Comparison of ENCODE assay signal across 26 cellular contexts in the genomic region with DNA sequence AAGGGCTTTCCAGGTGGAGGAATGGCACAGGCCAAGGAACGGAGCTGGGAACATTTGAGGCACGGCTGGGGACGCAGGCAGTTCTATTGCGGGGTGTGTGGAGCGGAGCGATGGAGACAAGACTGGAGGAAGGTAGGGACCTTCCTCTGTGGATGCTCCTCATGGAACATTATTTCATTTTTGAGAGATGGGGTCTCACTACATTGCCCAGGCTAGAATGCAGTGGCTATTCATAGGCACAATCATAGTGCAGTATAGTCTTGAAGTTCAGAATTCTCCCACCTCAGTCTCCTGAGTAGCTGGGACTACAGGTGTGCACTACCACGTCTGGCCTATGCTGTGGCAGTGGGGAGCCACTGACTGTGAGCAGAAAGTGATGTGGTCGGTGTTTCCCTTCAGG.
"Had no signal": no experiment of that assay in that cellular context is flagged by ENCODE, and none has a peak within 500 bp of the region (broad histone marks: within the 10 kb centered on the region; RNA-seq: fewer than 3 reads in every experiment).

No MANE protein-coding gene starts in this region.

- H3K4me2 ChIP-seq: KMS-11 had no signal

- H3K4me1 Mint-ChIP-seq: activated B cell treated with CpG ODN at 0.5 μM for 24 hours; activated CD4-positive, alpha-beta memory T cell treated with anti-CD3 and anti-CD28 coated beads, Interleukin-2, amount 10 ng/mL, durations not matched to agents 7 days and 5 days; activated naive CD4-positive, alpha-beta T cell treated with anti-CD3 and anti-CD28 coated beads, Interleukin-2, amount 10 ng/mL, durations not matched to agents 7 days and 5 days; activated naive CD8-positive, alpha-beta T cell treated with anti-CD3 and anti-CD28 coated beads for 36 hours had no signal

- H3K36me3 Mint-ChIP-seq: activated naive CD4-positive, alpha-beta T cell treated with anti-CD3 and anti-CD28 coated beads, Interleukin-2, amount 10 ng/mL, durations not matched to agents 7 days and 5 days; activated naive CD8-positive, alpha-beta T cell treated with anti-CD3 and anti-CD28 coated beads for 36 hours had no signal

- H3K27me3 Mint-ChIP-seq: activated naive CD8-positive, alpha-beta T cell treated with anti-CD3 and anti-CD28 coated beads for 36 hours had no signal

- H3K4me3 Mint-ChIP-seq: activated B cell treated with CpG ODN at 0.5 μM for 24 hours; activated CD4-positive, alpha-beta memory T cell treated with anti-CD3 and anti-CD28 coated beads, Interleukin-2, amount 10 ng/mL, durations not matched to agents 7 days and 5 days; activated naive CD4-positive, alpha-beta T cell treated with anti-CD3 and anti-CD28 coated beads, Interleukin-2, amount 10 ng/mL, durations not matched to agents 7 days and 5 days; activated naive CD8-positive, alpha-beta T cell treated with anti-CD3 and anti-CD28 coated beads for 36 hours; activated T-cell treated with anti-CD3 and anti-CD28 coated beads, Interleukin-2, amount 50 U/mL, for 72 hours; T-helper 1 cell treated with Interleukin-12 subunit alpha and Interleukin-12 subunit beta and Interleukin-4 antibody, amounts not matched to agents 30 μg/mL and 1 μg/mL, for 36 hours had no signal

- H3K9ac ChIP-seq: KMS-11 had no signal

- H3K27ac Mint-ChIP-seq: activated B cell treated with CpG ODN at 0.5 μM for 24 hours; activated CD4-positive, alpha-beta memory T cell treated with anti-CD3 and anti-CD28 coated beads, Interleukin-2, amount 10 ng/mL, durations not matched to agents 7 days and 5 days; activated naive CD4-positive, alpha-beta T cell treated with anti-CD3 and anti-CD28 coated beads, Interleukin-2, amount 10 ng/mL, durations not matched to agents 7 days and 5 days; activated naive CD8-positive, alpha-beta T cell treated with anti-CD3 and anti-CD28 coated beads for 36 hours; activated T-cell treated with anti-CD3 and anti-CD28 coated beads, Interleukin-2, amount 50 U/mL, for 72 hours; activated T-helper 2 cell treated with anti-CD3 and anti-CD28 coated beads, Interferon-gamma antibody, Interleukin-2, Interleukin-4, amounts not matched to agents 10 μg/mL and 5 μg/mL and 100 μg/mL, durations not matched to agents 14 hours and 24 hours and 36 hours; T-helper 1 cell treated with Interleukin-12 subunit alpha and Interleukin-12 subunit beta and Interleukin-4 antibody, amounts not matched to agents 30 μg/mL and 1 μg/mL, for 36 hours had no signal

- H3K9me3 ChIP-seq: Peyer's patch, SJCRH30 had no signal

- H3K27me3 ChIP-seq: Peyer's patch, SJCRH30 had no signal

- H3K9me3 Mint-ChIP-seq: activated B cell treated with CpG ODN at 0.5 μM for 24 hours; activated CD4-positive, alpha-beta memory T cell treated with anti-CD3 and anti-CD28 coated beads, Interleukin-2, amount 10 ng/mL, durations not matched to agents 7 days and 5 days; activated naive CD4-positive, alpha-beta T cell treated with anti-CD3 and anti-CD28 coated beads, Interleukin-2, amount 10 ng/mL, durations not matched to agents 7 days and 5 days; activated naive CD8-positive, alpha-beta T cell treated with anti-CD3 and anti-CD28 coated beads for 36 hours; activated T-cell treated with anti-CD3 and anti-CD28 coated beads, Interleukin-2, amount 50 U/mL, for 72 hours; activated T-helper 2 cell treated with anti-CD3 and anti-CD28 coated beads, Interferon-gamma antibody, Interleukin-2, Interleukin-4, amounts not matched to agents 10 μg/mL and 5 μg/mL and 100 μg/mL, durations not matched to agents 14 hours and 24 hours and 36 hours; T-helper 1 cell treated with Interleukin-12 subunit alpha and Interleukin-12 subunit beta and Interleukin-4 antibody, amounts not matched to agents 30 μg/mL and 1 μg/mL, for 36 hours had no signal

- H3K36me3 ChIP-seq: Peyer's patch, SJCRH30 had no signal

- H3K27ac ChIP-seq: KMS-11, Peyer's patch, RWPE1, SJCRH30 had no signal

- DNase-seq: activated B cell treated with CpG ODN at 0.5 μM for 24 hours; activated CD4-positive, alpha-beta memory T cell treated with anti-CD3 and anti-CD28 coated beads, Interleukin-2, amount 10 ng/mL, durations not matched to agents 7 days and 5 days; activated CD4-positive, alpha-beta T cell treated with anti-CD3 and anti-CD28 coated beads, Interleukin-2, amount 50 U/mL, for 1 hour; activated gamma-delta T cell treated with Interleukin-2 at 50 U/mL for 16 hours; activated naive CD8-positive, alpha-beta T cell treated with anti-CD3 and anti-CD28 coated beads for 36 hours; activated T-cell treated with anti-CD3 and anti-CD28 coated beads for 4 hours; activated T-cell treated with anti-CD3 and anti-CD28 coated beads, Interleukin-2, amount 50 U/mL, for 72 hours; cerebellar nuclear complex; NCI-H1092 treated with DMSO at 0.1 percent for 48 hours; NCI-H1436; NCI-H1694 treated with DMSO at 0.1 percent for 48 hours; NCI-H2029 treated with DMSO at 0.1 percent for 48 hours; NCI-H345; NCI-H510A; NCI-H526 treated with DMSO at 0.1 percent for 48 hours; NK-92 treated with Interleukin-12 subunit alpha and Interleukin-12 subunit beta, amount 100 ng/mL, for 24 hours; OCI-M1; Peyer's patch; Right ventricle myocardium superior; SJCRH30; T-helper 9 cell had no signal

- H3K4me1 ChIP-seq: Peyer's patch, SJCRH30 had no signal

- H3K4me3 ChIP-seq: Peyer's patch, SJCRH30 had no signal
